Comparison of ENCODE assay signal across 7 cellular contexts in genomic region chr7:35694161-35694783, GRCh38. TPM values are rescaled to one million over a fixed set of nuclear protein-coding genes. Genes with fewer than 3 reads are reported as not detected.
A peak's percentile ranks its signal among the peaks of the same experiment; 100 is the strongest.
DNase-seq lines count a peak whose midpoint lies in the region; ATAC-seq, FAIRE-seq and TF ChIP-seq lines count a peak whose summit lies in the region.

No MANE protein-coding gene starts in this region.

- H3K4me3 ChIP-seq in GM12875 (ENCODE audit: low read depth, low read length) (peak overlapping the region; percentile 91), H7 (ENCODE audit: insufficient read depth, low read depth, low read length) (peak overlapping the region; percentile 86), right cardiac atrium (ENCODE audit: low read length) (peak overlapping the region; percentile 70), small intestine (ENCODE audit: low read depth in 1 of 2, low read length in 2 of 2) (peak overlapping the region; percentile 85 to 98)

- H3K27me3 ChIP-seq in H7 (ENCODE audit: control insufficient read depth, insufficient read depth, low read length) (no peaks in the 10 kb centered on the region), right cardiac atrium (ENCODE audit: control insufficient read depth, insufficient read depth) (no peaks in the 10 kb centered on the region), small intestine (ENCODE audit: control insufficient read depth in 2 of 2, insufficient read depth in 2 of 2, low read length in 2 of 2) (no peaks in the 10 kb centered on the region)

- peak overlapping the region; percentile 92 for H3K27ac ChIP-seq in right cardiac atrium (ENCODE audit: low read length)
- peak overlapping the region; percentile 97 to 98 for H3K27ac ChIP-seq in small intestine (ENCODE audit: low read depth in 1 of 2, low read length in 1 of 2)

- DNase-seq in H7 (no peak), M059J (ENCODE audit: low read depth) (peak; percentile 52), right cardiac atrium (no peak), small intestine (peak; percentile 28), SIG-M5 (lab: John Stamatoyannopoulos, UW) (no peak)
- DNase-seq in activated naive CD8-positive, alpha-beta T cell treated with anti-CD3 and anti-CD28 coated beads, Interleukin-2, amount 50 U/mL, for 24 hours: no peak

- intact Hi-C loops in right cardiac atrium (cut with DNase I): no loop called here

- under 1% methylated on average over 40 of the region's 41 CpGs for WGBS in right cardiac atrium
- WGBS in small intestine, 3 donors: 0 to 1% (median 0%) methylated on average over 37 to 41 of the region's 41 CpGs

- FAIRE-seq in small intestine (lab: Jason Lieb, UNC): no peak

- H3K36me3 ChIP-seq in H7 (replicated peaks; ENCODE audit: control insufficient read depth, insufficient read depth, low read length): no peaks in the 10 kb centered on the region
- no peaks in the 10 kb centered on the region for H3K36me3 ChIP-seq in small intestine (ENCODE audit: control insufficient read depth in 2 of 2, insufficient read depth in 2 of 2, low read length in 2 of 2)

- peak overlapping the region; percentile 80 for H3K27ac Mint-ChIP-seq in activated naive CD8-positive, alpha-beta T cell treated with anti-CD3 and anti-CD28 coated beads, Interleukin-2, amount 50 U/mL, for 24 hours

- peaks cover 6% of the 10 kb centered on the region for H3K4me1 ChIP-seq in right cardiac atrium (ENCODE audit: control insufficient read depth, insufficient read depth, low read length)
- H3K4me1 ChIP-seq in small intestine (ENCODE audit: control insufficient read depth in 2 of 2, insufficient read depth in 1 of 2, low read depth in 1 of 2, low read length in 1 of 2): peaks cover 1 to 15% of the 10 kb centered on the region in 2 donors

- H3K9me3 ChIP-seq in right cardiac atrium (ENCODE audit: control insufficient read depth, low read length) (no peaks in the 10 kb centered on the region), small intestine (ENCODE audit: control insufficient read depth, low read depth) (no peaks in the 10 kb centered on the region)

- no peak for ATAC-seq in activated naive CD8-positive, alpha-beta T cell treated with anti-CD3 and anti-CD28 coated beads, Interleukin-2, amount 50 U/mL, for 24 hours
- peak; percentile 18 to 48 for ATAC-seq in right cardiac atrium

- peaks cover 60% of the 10 kb centered on the region for H3K4me1 Mint-ChIP-seq in activated naive CD8-positive, alpha-beta T cell treated with anti-CD3 and anti-CD28 coated beads, Interleukin-2, amount 50 U/mL, for 24 hours

- H3K27me3 Mint-ChIP-seq in activated naive CD8-positive, alpha-beta T cell treated with anti-CD3 and anti-CD28 coated beads, Interleukin-2, amount 50 U/mL, for 24 hours: no peaks in the 10 kb centered on the region

- H3K36me3 Mint-ChIP-seq in activated naive CD8-positive, alpha-beta T cell treated with anti-CD3 and anti-CD28 coated beads, Interleukin-2, amount 50 U/mL, for 24 hours (ENCODE audit: low read depth): peaks cover 9% of the 10 kb centered on the region

- no peak for TF ChIP-seq CTCF in GM12875 (IDR thresholded peaks at IDR 0.05; ENCODE audit: borderline replicate concordance, insufficient read depth, low read depth, low read length)

- H3K4me3 Mint-ChIP-seq in activated naive CD8-positive, alpha-beta T cell treated with anti-CD3 and anti-CD28 coated beads, Interleukin-2, amount 50 U/mL, for 24 hours: peak overlapping the region; percentile 95

- no peaks in the 10 kb centered on the region for H3K9me3 Mint-ChIP-seq in activated naive CD8-positive, alpha-beta T cell treated with anti-CD3 and anti-CD28 coated beads, Interleukin-2, amount 50 U/mL, for 24 hours

RNA-seq across cellular contexts. Expression of gene HERPUD2, which starts 0.7 kb away (rescaled TPM):
- 15.9 and 16.7 TPM in 2 replicates for total RNA-seq in H7 (2014; rRNA removed; shearing (Covaris generic))
- total RNA-seq in M059J (2014; rRNA removed; shearing (Covaris generic)): 20.8 and 22.4 TPM in 2 replicates
- total RNA-seq in right cardiac atrium: 10 to 100 TPM; 15.6 to 16.8 (median 16.4) TPM
- 8.4 TPM for polyA plus RNA-seq in right cardiac atrium
- polyA plus RNA-seq in small intestine: 10 to 100 TPM in 1 of 3 donors, 1 to 10 TPM in 2; 8.9 to 10.2 (median 10.0) TPM

Comparison
In these comparisons a context has a peak if more than half of its experiments do, and no peak if none do; other contexts are left out.
1. DNase-seq: peak in M059J (single experiment) and small intestine (single experiment); none in H7 (single experiment), activated naive CD8-positive, alpha-beta T cell treated with anti-CD3 and anti-CD28 coated beads, Interleukin-2, amount 50 U/mL, for 24 hours (single experiment), right cardiac atrium (0 of 3) and SIG-M5 (single experiment).
2. Peak in every context shown above with its lines, with median percentiles within 50 percentile points of each other: H3K4me3 ChIP-seq.